ENCODE assay signal across 22 cellular contexts in genomic region chr14:104782086-104782822, GRCh38.
"Had no signal": no experiment of that assay in that cellular context is flagged by ENCODE, and none has a peak within 500 bp of the region (broad histone marks: within the 10 kb centered on the region; RNA-seq: fewer than 3 reads in every experiment).

No MANE protein-coding gene starts in this region.

- H3K4me3 Mint-ChIP-seq: immature natural killer cell; memory B cell; mesothelial cell of epicardium; natural killer cell; neural progenitor cell; stimulated activated memory B cell treated with anti-CD40 and anti-IgM and Interleukin-4, amounts not matched to agents 10 μg/mL and 1 μg/mL and 100 μg/mL, for 72 hours; stimulated activated naive CD8-positive, alpha-beta T cell treated with anti-CD3 and anti-CD28 coated beads, Interleukin-15, Interleukin-2, amounts not matched to agents 100 ng/mL and 50 ng/mL, for 24 hours had no signal

- H3K36me3 Mint-ChIP-seq: immature natural killer cell, memory B cell, mesothelial cell of epicardium, natural killer cell had no signal

- H3K9me3 Mint-ChIP-seq: immature natural killer cell; memory B cell; mesothelial cell of epicardium; natural killer cell; neural progenitor cell; stimulated activated memory B cell treated with anti-CD40 and anti-IgM and Interleukin-4, amounts not matched to agents 10 μg/mL and 1 μg/mL and 100 μg/mL, for 72 hours; stimulated activated naive CD8-positive, alpha-beta T cell treated with anti-CD3 and anti-CD28 coated beads, Interleukin-15, Interleukin-2, amounts not matched to agents 100 ng/mL and 50 ng/mL, for 24 hours had no signal

- H3K27ac Mint-ChIP-seq: immature natural killer cell; memory B cell; mesothelial cell of epicardium; stimulated activated memory B cell treated with anti-CD40 and anti-IgM and Interleukin-4, amounts not matched to agents 10 μg/mL and 1 μg/mL and 100 μg/mL, for 72 hours; stimulated activated naive CD8-positive, alpha-beta T cell treated with anti-CD3 and anti-CD28 coated beads, Interleukin-15, Interleukin-2, amounts not matched to agents 100 ng/mL and 50 ng/mL, for 24 hours had no signal

- H3K4me1 Mint-ChIP-seq: memory B cell, mesothelial cell of epicardium had no signal

- H3K27ac ChIP-seq: epithelial cell of prostate, left ventricle myocardium inferior, lower lobe of right lung, neural progenitor cell, psoas muscle, tibial artery, upper lobe of left lung, vagina had no signal

- H3K27me3 Mint-ChIP-seq: memory B cell; stimulated activated memory B cell treated with anti-CD40 and anti-IgM and Interleukin-4, amounts not matched to agents 10 μg/mL and 1 μg/mL and 100 μg/mL, for 72 hours; stimulated activated naive CD8-positive, alpha-beta T cell treated with anti-CD3 and anti-CD28 coated beads, Interleukin-15, Interleukin-2, amounts not matched to agents 100 ng/mL and 50 ng/mL, for 24 hours had no signal

- DNase-seq: cortex of kidney; dorsolateral prefrontal cortex; effector CD8-positive, alpha-beta T cell; immature natural killer cell; kidney; left cardiac atrium; left ventricle myocardium inferior; lower lobe of right lung; natural killer cell; psoas muscle; stimulated activated CD4-positive, alpha-beta T cell treated with anti-CD3 and anti-CD28 coated beads, Interleukin-4, amount 100 ng/mL, for 1 hour; stimulated activated CD8-positive, alpha-beta memory T cell treated with anti-CD3 and anti-CD28 coated beads, Interleukin-4, amount 100 ng/mL, for 48 hours; tibial artery had no signal

- ATAC-seq: gastroesophageal sphincter; left cardiac atrium; lower lobe of right lung; natural killer cell; psoas muscle; stimulated activated memory B cell treated with anti-CD40 and anti-IgM and Interleukin-4, amounts not matched to agents 10 μg/mL and 1 μg/mL and 100 μg/mL, for 72 hours had no signal
